In the genomic region with DNA sequence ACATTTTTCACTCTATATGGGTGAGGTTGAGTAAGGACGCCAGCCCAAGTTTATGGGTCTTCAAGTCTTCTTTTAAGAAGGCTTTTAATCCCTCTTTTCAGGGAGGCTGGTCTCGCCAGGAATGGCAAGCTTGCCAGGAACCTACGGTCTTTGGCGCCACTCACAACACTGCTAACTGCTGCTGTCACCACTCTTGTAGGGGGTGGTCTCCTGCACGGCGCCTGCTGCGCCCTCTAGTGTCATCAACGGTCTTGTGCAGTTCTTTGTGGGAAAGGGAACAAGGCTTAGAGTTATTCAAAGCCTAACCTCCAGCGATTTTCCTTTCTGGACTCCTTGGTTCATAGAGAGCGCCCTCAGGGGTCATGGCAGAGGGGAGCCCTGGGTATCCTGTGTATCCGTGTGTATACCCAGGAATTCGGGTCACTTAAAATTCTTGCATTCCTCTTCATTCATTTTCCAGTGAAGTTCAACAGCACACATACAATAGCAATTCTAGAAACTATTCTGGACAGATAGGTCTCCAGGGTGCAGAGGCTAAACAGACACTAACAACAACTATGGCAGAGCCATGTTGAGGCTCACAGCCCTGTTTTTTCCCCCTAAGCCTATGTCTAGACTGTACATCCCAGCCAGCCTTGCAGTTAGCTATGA, we compare ENCODE assay signal across 8 cellular contexts.
DNase-seq lines count a peak whose midpoint lies in the region; ATAC-seq lines count a peak whose summit lies in the region.
"Had no signal": no experiment of that assay in that cellular context is flagged by ENCODE, and none has a peak within 500 bp of the region (broad histone marks: within the 10 kb centered on the region; RNA-seq: fewer than 3 reads in every experiment).

No MANE protein-coding gene starts in this region.

- peak overlapping the region; percentile 65 for H2AK5ac ChIP-seq in mesendoderm (ENCODE audit: low read length)

- peak overlapping the region; percentile 45 for H2BK15ac ChIP-seq in mesendoderm (replicated peaks; ENCODE audit: low read depth)

- in situ Hi-C loops in G401 (cut with HindIII; ENCODE audit: low sequenced_read_pairs), result no loop called here

- H2BK5ac ChIP-seq in mesendoderm (ENCODE audit: low read length), result peak overlapping the region; percentile 75

- H3K27me3 ChIP-seq in mesendoderm (ENCODE audit: insufficient read depth, low read length, poor library complexity), result no peaks in the 10 kb centered on the region
- no peaks in the 10 kb centered on the region for H3K27me3 ChIP-seq in CD8-positive, alpha-beta memory T cell (ENCODE audit: insufficient read depth, low read length, poor library complexity, severe bottlenecking)

- no peaks in the 10 kb centered on the region for H3K79me1 ChIP-seq in mesendoderm (ENCODE audit: low read length)

- no peaks in the 10 kb centered on the region for H3K4me1 ChIP-seq in mesendoderm (ENCODE audit: control insufficient read depth, low read depth, low read length)
- no peaks in the 10 kb centered on the region for H3K4me1 ChIP-seq in CD8-positive, alpha-beta memory T cell (ENCODE audit: insufficient read depth, low read length)

- peak overlapping the region; percentile 57 for H4K8ac ChIP-seq in mesendoderm (ENCODE audit: low read depth, low read length)

- no CpG with 5 or more reads among the region's 12 CpGs for WGBS in mesendoderm (ENCODE audit: extremely low coverage, insufficient coverage, low lambda C conversion rate)

- no peaks in the 10 kb centered on the region for H3K36me3 Mint-ChIP-seq in CD8-positive, alpha-beta memory T cell
- H3K36me3 Mint-ChIP-seq: activated naive CD8-positive, alpha-beta T cell had no signal

- H3K18ac ChIP-seq in mesendoderm (ENCODE audit: low read length), result no peak overlapping the region

- H3K27ac Mint-ChIP-seq in CD8-positive, alpha-beta memory T cell, result no peak overlapping the region
- H3K27ac Mint-ChIP-seq: activated naive CD8-positive, alpha-beta T cell had no signal

- ATAC-seq in GM19438 (IDR thresholded peaks at IDR 0.05; ENCODE audit: low read depth, unreplicated experiment), result peak; percentile 92
- ATAC-seq in HG03378 (IDR thresholded peaks at IDR 0.05; ENCODE audit: unreplicated experiment), result peak; percentile 61

- H3K4me1 Mint-ChIP-seq in CD8-positive, alpha-beta memory T cell, result no peaks in the 10 kb centered on the region

- no peak overlapping the region for H3K4me3 ChIP-seq in mesendoderm (ENCODE audit: low read length)
- no peak overlapping the region for H3K4me3 ChIP-seq in CD8-positive, alpha-beta memory T cell (ENCODE audit: low read length)

- no peak overlapping the region for H3K4ac ChIP-seq in mesendoderm (ENCODE audit: low read depth, low read length)

- peak overlapping the region; percentile 26 for H3K9ac ChIP-seq in mesendoderm (ENCODE audit: low read length)

- no peak overlapping the region for H3K27ac ChIP-seq in mesendoderm (ENCODE audit: low read depth, low read length)
- H3K27ac ChIP-seq in CD8-positive, alpha-beta memory T cell (ENCODE audit: low read depth, low read length), result no peak overlapping the region

- H3K79me2 ChIP-seq in mesendoderm (ENCODE audit: control insufficient read depth, insufficient read depth, low read length), result no peaks in the 10 kb centered on the region

- DNase-seq in G401 (ENCODE audit: low spot score) (peak; percentile 77), NOMO-1 (lab: John Stamatoyannopoulos, UW; ENCODE audit: unreplicated experiment in 2 of 2) (peak; percentile 16 to 43), cerebellum (ENCODE audit: low spot score) (peak; percentile 57), mesendoderm (peak; percentile 92)
- DNase-seq in CD8-positive, alpha-beta memory T cell, result no peak

- H2BK120ac ChIP-seq in mesendoderm (ENCODE audit: low read depth, low read length), result no peak overlapping the region

- H3K23ac ChIP-seq in mesendoderm (ENCODE audit: low read length), result no peak overlapping the region

- no peak overlapping the region for H3K4me2 ChIP-seq in mesendoderm (ENCODE audit: low read length)

- peak overlapping the region; percentile 53 for H3K56ac ChIP-seq in mesendoderm (ENCODE audit: low read length)

- peaks cover 2 to 23% (median 12%) of the 10 kb centered on the region in 5 donors for H3K9me3 Mint-ChIP-seq in CD8-positive, alpha-beta memory T cell

- H4K5ac ChIP-seq in mesendoderm (ENCODE audit: low read length), result no peak overlapping the region

- H3K36me3 ChIP-seq in mesendoderm (ENCODE audit: control insufficient read depth, insufficient read depth, low read length), result no peaks in the 10 kb centered on the region
- H3K36me3 ChIP-seq in CD8-positive, alpha-beta memory T cell (ENCODE audit: insufficient read depth, low read length), result no peaks in the 10 kb centered on the region

- H3K9me3 ChIP-seq in CD8-positive, alpha-beta memory T cell (ENCODE audit: low read length), result peaks cover 4% of the 10 kb centered on the region

- H3K4me3 Mint-ChIP-seq in CD8-positive, alpha-beta memory T cell, result no peak overlapping the region
- H3K4me3 Mint-ChIP-seq: activated naive CD8-positive, alpha-beta T cell had no signal

- H3K27me3 Mint-ChIP-seq in CD8-positive, alpha-beta memory T cell, result peaks cover 6 to 13% of the 10 kb centered on the region in 2 donors

- POLR2A ChIA-PET in CD8-positive, alpha-beta memory T cell (lab: Charles Lee), result no interaction called here

- CTCF ChIA-PET in CD8-positive, alpha-beta memory T cell (lab: Charles Lee), result interaction anchor here (0.8 kb wide), 1 partner anchor 12 kb away, joined by 3 read pairs; no protein-coding TSS in a partner anchor

Comparison
In these comparisons a context has a peak if more than half of its experiments do, and no peak if none do; other contexts are left out.
1. DNase-seq: peak in G401 (single experiment), NOMO-1 (2 of 2), cerebellum (single experiment) and mesendoderm (single experiment); none in CD8-positive, alpha-beta memory T cell (0 of 5).